In the genomic region with DNA sequence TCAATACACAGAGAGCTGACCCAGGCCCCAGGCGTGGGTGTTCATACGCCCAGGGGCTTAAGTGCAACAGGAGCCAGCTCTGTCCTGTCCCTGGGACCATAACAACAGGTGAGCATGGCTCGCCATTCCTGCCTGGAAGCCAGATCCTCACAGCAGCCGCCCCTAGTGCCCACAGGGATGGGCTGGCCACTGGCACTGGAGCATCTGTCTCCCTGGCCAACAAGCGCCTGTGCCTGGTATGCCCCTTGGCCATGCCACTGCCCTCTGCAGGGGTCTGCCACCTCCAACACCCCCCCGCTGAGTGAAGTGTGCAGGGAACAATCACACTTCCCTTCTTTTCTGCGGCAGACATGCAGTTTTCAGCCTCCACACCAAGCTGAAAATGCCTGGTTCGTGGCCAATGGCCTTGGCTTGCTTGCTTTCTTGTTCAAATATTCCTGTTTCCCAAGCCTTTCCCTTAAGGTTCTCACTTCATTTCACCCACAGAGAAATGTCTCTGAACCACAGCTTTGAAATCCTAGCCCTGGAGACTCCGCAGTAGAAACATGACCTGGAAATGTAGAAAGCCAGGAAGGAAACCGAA, we compare ENCODE assay signal across 20 cellular contexts. TPM values are rescaled to one million over a fixed set of nuclear protein-coding genes. Genes with fewer than 3 reads are reported as not detected.
A peak's percentile ranks its signal among the peaks of the same experiment; 100 is the strongest.
DNase-seq lines count a peak whose midpoint lies in the region; ATAC-seq, FAIRE-seq and TF ChIP-seq lines count a peak whose summit lies in the region.
"Had no signal": no experiment of that assay in that cellular context is flagged by ENCODE, and none has a peak within 500 bp of the region (broad histone marks: within the 10 kb centered on the region; RNA-seq: fewer than 3 reads in every experiment).

No MANE protein-coding gene starts in this region.

- 51 to 52% methylated on average over 9 to 10 of the region's 10 CpGs for WGBS in body of pancreas, 2 donors
- WGBS in heart left ventricle, 4 donors, result 54 to 67% (median 65%) methylated on average over 5 to 10 of the region's 10 CpGs
- WGBS in pancreas, 2 donors, result 55% methylated on average over 10 of the region's 10 CpGs
- WGBS in aorta, 2 donors, result 17 to 25% methylated on average over 10 of the region's 10 CpGs

- TF ChIP-seq CTCF in body of pancreas (IDR thresholded peaks at IDR 0.05), result no peak
- TF ChIP-seq CTCF in heart left ventricle (IDR thresholded peaks at IDR 0.05), result no peak
- no peak for TF ChIP-seq CTCF in pancreas (IDR thresholded peaks at IDR 0.05)

- intact Hi-C loops in body of pancreas (cut with DNase I) (no loop called here), heart left ventricle (cut with DNase I) (loop anchor here in 5 of 10 donors (2.0 to 5.0 kb wide), 3 partner anchors 46 to 51 kb away; partner anchors contain the start of gene HSPA12A (in 4 of the 5)), pancreas (cut with DNase I) (no loop called here), aorta (cut with DNase I) (loop anchor here (5.0 to 10.0 kb wide), 2 partner anchors 46 to 73 kb away; no protein-coding TSS in a partner anchor)

- H3K9me3 ChIP-seq in body of pancreas (no peaks in the 10 kb centered on the region), heart left ventricle (no peaks in the 10 kb centered on the region), pancreas (no peaks in the 10 kb centered on the region), aorta (ENCODE audit: control insufficient read depth, low read length) (no peaks in the 10 kb centered on the region)

- DNase-seq in body of pancreas (peak in 3 of 4 donors; percentile 21 to 54 (median 33)), heart left ventricle (no peak), pancreas (no peak), aorta (no peak), NCI-H2227 (lab: John Stamatoyannopoulos, UW; ENCODE audit: unreplicated experiment) (no peak)
- DNase-seq: activated CD4-positive, alpha-beta T cell treated with anti-CD3 and anti-CD28 coated beads, Interleukin-2, amount 50 U/mL, for 48 hours; activated CD8-positive, alpha-beta memory T cell treated with anti-CD3 and anti-CD28 coated beads, Interleukin-2, amount 50 U/mL, for 4 hours; CD4-positive, alpha-beta memory T cell; effector CD4-positive, alpha-beta T cell; NCI-H1105 treated with DMSO at 0.1 percent for 48 hours; NCI-H2029 treated with DMSO at 0.1 percent for 48 hours; NCI-H226; NCI-H774 had no signal

- H3K27me3 ChIP-seq in body of pancreas (no peaks in the 10 kb centered on the region), heart left ventricle (no peaks in the 10 kb centered on the region), pancreas (no peaks in the 10 kb centered on the region), aorta (ENCODE audit: control insufficient read depth in 1 of 2, insufficient read depth in 2 of 2, low read length in 1 of 2) (no peaks in the 10 kb centered on the region)

- no peak overlapping the region for H3K4me3 ChIP-seq in body of pancreas
- no peak overlapping the region for H3K4me3 ChIP-seq in heart left ventricle
- no peak overlapping the region for H3K4me3 ChIP-seq in pancreas
- no peak overlapping the region for H3K4me3 ChIP-seq in aorta (ENCODE audit: low read length in 2 of 2)

- H3K4me1 ChIP-seq in body of pancreas, result peaks cover 9% of the 10 kb centered on the region
- H3K4me1 ChIP-seq in heart left ventricle, result peaks cover 0 to 55% (median 42%) of the 10 kb centered on the region in 12 donors
- H3K4me1 ChIP-seq in pancreas, result peaks cover 3 to 9% (median 8%) of the 10 kb centered on the region in 3 donors
- H3K4me1 ChIP-seq in aorta (ENCODE audit: control insufficient read depth in 1 of 2, insufficient read depth in 2 of 2, low read length in 2 of 2), result no peaks in the 10 kb centered on the region

- H3K27ac ChIP-seq in body of pancreas, result no peak overlapping the region
- peak overlapping the region in 9 of 12 donors; percentile 32 to 73 (median 51) for H3K27ac ChIP-seq in heart left ventricle
- H3K27ac ChIP-seq in pancreas, result no peak overlapping the region
- peak overlapping the region in 1 of 2 donors; percentile 23 for H3K27ac ChIP-seq in aorta (ENCODE audit: low read depth in 1 of 2, low read length in 2 of 2)

- TF ChIP-seq POLR2A in body of pancreas (IDR thresholded peaks at IDR 0.05) (no peak), heart left ventricle (IDR thresholded peaks at IDR 0.05) (no peak)

- no peak for ATAC-seq in body of pancreas
- no peak for ATAC-seq in heart left ventricle
- peak; percentile 28 to 68 (median 52) for ATAC-seq in pancreas
- ATAC-seq in aorta (ENCODE audit: low FRiP score), result peak; percentile 42
- ATAC-seq in HG03565 (IDR thresholded peaks at IDR 0.05; ENCODE audit: unreplicated experiment), result no peak
- ATAC-seq in GM18868 (IDR thresholded peaks at IDR 0.05; ENCODE audit: unreplicated experiment), result no peak
- ATAC-seq: activated naive CD4-positive, alpha-beta T cell treated with anti-CD3 and anti-CD28 coated beads, Interleukin-2, amount 50 U/mL, for 72 hours; activated T-helper 17 cell treated with anti-CD3 and anti-CD28 coated beads, Interleukin-2, amount 50 U/mL, for 72 hours; natural killer cell treated with Interleukin-12 subunit alpha and Interleukin-12 subunit beta and Interleukin-15 and Interleukin-18, amount 100 ng/mL, for 72 hours; SK-N-SH treated with all-trans-retinoic acid at 6 μM for 48 hours had no signal

- FAIRE-seq in pancreas (lab: Jason Lieb, UNC), result no peak
- FAIRE-seq: frontal cortex had no signal

- H3K36me3 ChIP-seq in body of pancreas (replicated peaks in 1 of 2; ENCODE audit: insufficient read depth in 1 of 2, low read depth in 2 of 2) (no peaks in the 10 kb centered on the region), heart left ventricle (peaks cover 0 to 5% (median 0%) of the 10 kb centered on the region in 9 donors), pancreas (no peaks in the 10 kb centered on the region), aorta (ENCODE audit: control insufficient read depth in 1 of 2, insufficient read depth in 2 of 2, low read length in 1 of 2) (no peaks in the 10 kb centered on the region)

RNA-seq across cellular contexts. Expression of gene HSPA12A, which starts 50.7 kb away (rescaled TPM):
- total RNA-seq in body of pancreas (10 to 100 TPM in 1 of 2 donors, 1 to 10 TPM in 1; 8.3 to 22.7 TPM), heart left ventricle (10 to 100 TPM; 11.0 to 17.0 (median 13.8) TPM), pancreas (1 to 10 TPM; 3.1 to 8.2 (median 4.5) TPM), aorta (10 to 100 TPM; 15.3 to 25.7 TPM)
- polyA plus RNA-seq in heart left ventricle (1 to 10 TPM; 4.7 to 9.0 TPM), pancreas (1 to 10 TPM; 2.7 to 3.6 TPM), aorta (1 to 10 TPM; 2.3 to 5.2 TPM)

Comparison
In these comparisons a context has a peak if more than half of its experiments do, and no peak if none do; other contexts are left out.
1. ATAC-seq: peak in pancreas (4 of 4) and aorta (single experiment); none in body of pancreas (single experiment), heart left ventricle (0 of 4), HG03565 (single experiment) and GM18868 (single experiment).
2. DNase-seq: peak in body of pancreas (3 of 4); none in heart left ventricle (0 of 5), pancreas (0 of 6), aorta (0 of 2) and NCI-H2227 (single experiment).
3. H3K27ac ChIP-seq: peak in heart left ventricle (9 of 12); none in body of pancreas (0 of 4) and pancreas (0 of 4).
4. intact Hi-C loops: an anchor here in aorta (5.0 to 10.0 kb wide); none called in body of pancreas and pancreas.